8 cellular contexts compared by ENCODE assay signal in the genomic region with DNA sequence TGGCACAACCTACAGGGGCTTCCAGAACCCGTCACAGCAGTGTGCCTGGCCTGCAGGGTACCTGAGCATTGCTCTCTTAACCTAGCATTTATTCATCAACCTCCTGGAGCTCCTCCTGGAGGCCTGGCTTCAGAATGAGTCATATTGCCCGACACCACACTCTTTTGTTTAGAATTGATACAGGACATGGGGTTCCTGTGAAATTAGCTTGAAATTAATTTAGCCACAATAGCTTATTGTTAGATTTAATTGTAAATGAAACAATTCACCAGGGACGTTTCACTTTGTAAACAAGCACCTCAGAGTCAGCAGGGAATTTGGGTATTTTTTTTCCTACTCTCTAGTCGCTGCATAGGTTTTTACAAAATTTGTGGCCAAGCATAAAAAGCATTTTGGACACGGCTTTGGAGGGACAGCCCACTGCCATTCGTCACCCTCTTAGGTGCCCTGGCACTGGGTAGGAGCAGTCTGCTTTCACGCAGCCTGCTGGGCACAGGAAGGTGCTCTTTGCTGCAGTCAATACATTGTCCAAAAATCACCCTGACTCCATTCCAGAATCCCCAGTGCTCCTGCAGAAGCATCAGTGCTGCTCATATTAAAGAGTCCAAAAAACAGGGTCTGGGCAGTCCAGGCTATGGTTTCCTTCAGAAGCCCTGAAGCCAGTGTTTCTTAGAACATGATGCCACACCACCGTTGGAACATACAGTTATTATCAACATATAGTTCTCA.
DNase-seq lines count a peak whose midpoint lies in the region; ATAC-seq, FAIRE-seq and TF ChIP-seq lines count a peak whose summit lies in the region.

No MANE protein-coding gene starts in this region.

- WGBS in A549 (ENCODE audit: missing lambda C conversion rate) = 46% methylated on average over 8 of the region's 8 CpGs

- TF ChIP-seq POLR2A in A549 (IDR thresholded peaks at IDR 0.05; ENCODE audit: low read length) = no peak
- peak; percentile 41 for TF ChIP-seq POLR2A in GM18526 (IDR thresholded peaks at IDR 0.05; ENCODE audit: extremely low read depth, insufficient read length)

- DNase-seq in A549 (ENCODE audit: low read depth in 1 of 2, low spot score in 1 of 2) = no peak
- DNase-seq in activated CD4-positive, alpha-beta memory T cell treated with anti-CD3 and anti-CD28 coated beads for 36 hours = peak; percentile 49
- no peak for DNase-seq in SKM-1 (lab: John Stamatoyannopoulos, UW; ENCODE audit: unreplicated experiment)
- no peak for DNase-seq in NK-92 treated with Interleukin-12 subunit alpha and Interleukin-12 subunit beta, amount 100 ng/mL, for 24 hours (lab: John Stamatoyannopoulos, UW)
- DNase-seq in mucosa of gallbladder (ENCODE audit: low spot score) = no peak

- POLR2A ChIA-PET in A549 (lab: Yijun Ruan, JAX) = no interaction called here
- POLR2A ChIA-PET in activated CD4-positive, alpha-beta memory T cell treated with anti-CD3 and anti-CD28 coated beads for 36 hours (lab: Charles Lee) = interaction anchor here (1.0 to 1.4 kb wide), 3 partner anchors 9 to 252 kb away, joined by 3 read pairs; no protein-coding TSS in a partner anchor

- H3K4me2 ChIP-seq in A549 = no peak overlapping the region

- ATAC-seq in A549 (peak; percentile 67 to 70; a peak in 4 of 6 replicates), HG02885 (IDR thresholded peaks at IDR 0.05; ENCODE audit: poor library complexity, unreplicated experiment) (peak; percentile 40)
- peak; percentile 76 for ATAC-seq in stimulated activated memory B cell treated with anti-CD40 and anti-IgM and Interleukin-4, amounts not matched to agents 10 μg/mL and 1 μg/mL and 100 μg/mL, for 72 hours

- no peaks in the 10 kb centered on the region for H3K9me3 Mint-ChIP-seq in activated CD4-positive, alpha-beta memory T cell treated with anti-CD3 and anti-CD28 coated beads for 36 hours
- H3K9me3 Mint-ChIP-seq in stimulated activated memory B cell treated with anti-CD40 and anti-IgM and Interleukin-4, amounts not matched to agents 10 μg/mL and 1 μg/mL and 100 μg/mL, for 72 hours = peaks cover 4% of the 10 kb centered on the region

- no peak for FAIRE-seq in A549 (lab: Jason Lieb, UNC)

- no peak overlapping the region for H3K4me3 ChIP-seq in A549

- intact Hi-C loops in activated CD4-positive, alpha-beta memory T cell treated with anti-CD3 and anti-CD28 coated beads for 36 hours (cut with micrococcal nuclease) = loop anchor here (2.0 to 10.0 kb wide), 4 partner anchors 62 to 230 kb away; partner anchors contain the start of gene MEF2A

- H3K9me3 ChIP-seq in A549 = no peaks in the 10 kb centered on the region

- no peaks in the 10 kb centered on the region for H3K4me1 ChIP-seq in A549

- TF ChIP-seq EP300 in A549 (IDR thresholded peaks at IDR 0.05) = no peak

- H3K4me3 Mint-ChIP-seq in activated CD4-positive, alpha-beta memory T cell treated with anti-CD3 and anti-CD28 coated beads for 36 hours = no peak overlapping the region
- peak overlapping the region; percentile 68 for H3K4me3 Mint-ChIP-seq in stimulated activated memory B cell treated with anti-CD40 and anti-IgM and Interleukin-4, amounts not matched to agents 10 μg/mL and 1 μg/mL and 100 μg/mL, for 72 hours

- no peaks in the 10 kb centered on the region for H3K36me3 Mint-ChIP-seq in activated CD4-positive, alpha-beta memory T cell treated with anti-CD3 and anti-CD28 coated beads for 36 hours
- peaks cover 7% of the 10 kb centered on the region for H3K36me3 Mint-ChIP-seq in stimulated activated memory B cell treated with anti-CD40 and anti-IgM and Interleukin-4, amounts not matched to agents 10 μg/mL and 1 μg/mL and 100 μg/mL, for 72 hours

- TF ChIP-seq RAD21 in A549 (conservative IDR thresholded peaks at IDR 0.05 in 1 of 2, IDR thresholded peaks at IDR 0.05 in 1 of 2) = peak in 1 of 2 experiments; percentile 28; a peak in 1 of 5 replicates

- CTCF ChIA-PET in A549 (lab: Yijun Ruan, JAX) = interaction anchor here (0.9 to 1.5 kb wide), 4 partner anchors 10 to 232 kb away, joined by 3 to 5 read pairs (median 3); no protein-coding TSS in a partner anchor
- CTCF ChIA-PET in activated CD4-positive, alpha-beta memory T cell treated with anti-CD3 and anti-CD28 coated beads for 36 hours (lab: Charles Lee) = interaction anchor here (0.6 to 1.4 kb wide), 3 partner anchors 98 to 200 kb away, joined by 3 to 5 read pairs (median 4); no protein-coding TSS in a partner anchor

- peaks cover 30% of the 10 kb centered on the region for H3K4me1 Mint-ChIP-seq in activated CD4-positive, alpha-beta memory T cell treated with anti-CD3 and anti-CD28 coated beads for 36 hours (ENCODE audit: low read depth)
- H3K4me1 Mint-ChIP-seq in stimulated activated memory B cell treated with anti-CD40 and anti-IgM and Interleukin-4, amounts not matched to agents 10 μg/mL and 1 μg/mL and 100 μg/mL, for 72 hours = peaks cover 98% of the 10 kb centered on the region

- no peak overlapping the region for H3K27ac ChIP-seq in A549

- H3K27ac Mint-ChIP-seq in activated CD4-positive, alpha-beta memory T cell treated with anti-CD3 and anti-CD28 coated beads for 36 hours = no peak overlapping the region
- H3K27ac Mint-ChIP-seq in stimulated activated memory B cell treated with anti-CD40 and anti-IgM and Interleukin-4, amounts not matched to agents 10 μg/mL and 1 μg/mL and 100 μg/mL, for 72 hours = peak overlapping the region; percentile 99

- TF ChIP-seq CTCF in A549 (IDR thresholded peaks at IDR 0.05) = no peak

- H3K27me3 Mint-ChIP-seq in activated CD4-positive, alpha-beta memory T cell treated with anti-CD3 and anti-CD28 coated beads for 36 hours = peaks cover 2% of the 10 kb centered on the region
- no peaks in the 10 kb centered on the region for H3K27me3 Mint-ChIP-seq in stimulated activated memory B cell treated with anti-CD40 and anti-IgM and Interleukin-4, amounts not matched to agents 10 μg/mL and 1 μg/mL and 100 μg/mL, for 72 hours

TF ChIP-seq in A549, 52 proteins besides CTCF, POLR2A, EP300 and RAD21:
- TF ChIP-seq RCOR1 (IDR thresholded peaks at IDR 0.05; ENCODE audit: low read depth, low read length) (no peak), FOSL2 (IDR thresholded peaks at IDR 0.05) (no peak), FOSL2 (CRISPR knock-in tag; IDR thresholded peaks at IDR 0.05) (peak; percentile 22; the same call in 1 of the 2 replicates), SMC3 (IDR thresholded peaks at IDR 0.05) (0 out of 3 replicates have a peak, but pooled peaks have one; percentile 16)
